In the genomic region with DNA sequence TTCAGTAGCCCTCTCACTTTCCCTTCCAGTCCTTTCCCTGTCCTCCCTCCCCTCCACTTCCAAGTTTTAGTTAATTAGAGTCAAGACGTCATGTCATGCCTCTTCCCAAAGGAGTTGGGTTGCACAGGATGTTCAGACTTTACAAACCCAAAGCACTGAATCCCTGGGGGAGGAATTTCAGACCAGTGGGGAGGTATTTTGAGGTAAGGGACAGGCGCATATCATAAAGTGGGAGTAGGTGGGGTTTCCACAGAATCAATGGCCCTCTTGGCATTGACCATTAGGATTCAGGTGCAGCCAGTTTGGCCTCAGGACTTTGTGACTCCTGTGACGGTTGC, we compare ENCODE assay signal across 7 cellular contexts. TPM values are rescaled to one million over a fixed set of nuclear protein-coding genes. Genes with fewer than 3 reads are reported as not detected.
A peak's percentile ranks its signal among the peaks of the same experiment; 100 is the strongest.
DNase-seq lines count a peak whose midpoint lies in the region; ATAC-seq lines count a peak whose summit lies in the region.

No MANE protein-coding gene starts in this region.

- H3K9me3 ChIP-seq in HUES48 (ENCODE audit: control insufficient read depth, insufficient read depth, low read length): no peaks in the 10 kb centered on the region
- no peaks in the 10 kb centered on the region for H3K9me3 ChIP-seq in iPS-20b (ENCODE audit: insufficient read depth, low read depth, low read length)

- H3K27me3 ChIP-seq in HUES48 (ENCODE audit: control insufficient read depth, insufficient read depth, low read length): no peaks in the 10 kb centered on the region
- no peaks in the 10 kb centered on the region for H3K27me3 ChIP-seq in iPS-20b (ENCODE audit: insufficient read depth, low read length)

- DNase-seq in activated naive CD4-positive, alpha-beta T cell treated with anti-CD3 and anti-CD28 coated beads, Interleukin-2, amount 50 U/mL, for 72 hours (ENCODE audit: low spot score in 2 of 2): no peak
- no peak for DNase-seq in stimulated activated naive CD8-positive, alpha-beta T cell treated with anti-CD3 and anti-CD28 coated beads, Interleukin-15, amount 100 ng/mL, for 72 hours
- DNase-seq in SKM-1 treated with dmso at 0.1 percent for 144 hours (lab: John Stamatoyannopoulos, UW; ENCODE audit: unreplicated experiment) (no peak), mesenteric fat pad (ENCODE audit: low spot score) (no peak)

- H3K36me3 ChIP-seq in HUES48 (ENCODE audit: control insufficient read depth, insufficient read depth, low read length) (peaks cover 23% of the 10 kb centered on the region), iPS-20b (ENCODE audit: insufficient read depth, low read depth, low read length) (peaks cover 23% of the 10 kb centered on the region)

- H3K27me3 Mint-ChIP-seq in stimulated activated naive CD8-positive, alpha-beta T cell treated with anti-CD3 and anti-CD28 coated beads, Interleukin-15, amount 100 ng/mL, for 72 hours: no peaks in the 10 kb centered on the region

- peak overlapping the region; percentile 60 to 96 for H3K27ac Mint-ChIP-seq in activated naive CD4-positive, alpha-beta T cell treated with anti-CD3 and anti-CD28 coated beads, Interleukin-2, amount 50 U/mL, for 72 hours
- H3K27ac Mint-ChIP-seq in stimulated activated naive CD8-positive, alpha-beta T cell treated with anti-CD3 and anti-CD28 coated beads, Interleukin-15, amount 100 ng/mL, for 72 hours: peak overlapping the region; percentile 99

- H3K4me3 Mint-ChIP-seq in stimulated activated naive CD8-positive, alpha-beta T cell treated with anti-CD3 and anti-CD28 coated beads, Interleukin-15, amount 100 ng/mL, for 72 hours: peak overlapping the region; percentile 89 to 98

- peaks cover 24% of the 10 kb centered on the region for H3K4me1 Mint-ChIP-seq in stimulated activated naive CD8-positive, alpha-beta T cell treated with anti-CD3 and anti-CD28 coated beads, Interleukin-15, amount 100 ng/mL, for 72 hours

- H3K9ac ChIP-seq in HUES48 (ENCODE audit: low read depth, low read length): peak overlapping the region; percentile 87
- H3K9ac ChIP-seq in iPS-20b (ENCODE audit: low read depth, low read length): peak overlapping the region; percentile 94

- H3K36me3 Mint-ChIP-seq in activated naive CD4-positive, alpha-beta T cell treated with anti-CD3 and anti-CD28 coated beads, Interleukin-2, amount 50 U/mL, for 72 hours: peaks cover 6 to 9% of the 10 kb centered on the region in 2 donors

- H3K4me3 ChIP-seq in HUES48 (ENCODE audit: low read depth, low read length) (peak overlapping the region; percentile 83), iPS-20b (ENCODE audit: low read length) (peak overlapping the region; percentile 97)

- H3K4me1 ChIP-seq in HUES48 (ENCODE audit: control insufficient read depth, insufficient read depth, low read length): 0 out of 2 replicates have a peak, but pooled peaks cover 3% of the 10 kb centered on the region
- no peaks in the 10 kb centered on the region for H3K4me1 ChIP-seq in iPS-20b (ENCODE audit: insufficient read depth, low read length)

- no peak for ATAC-seq in activated naive CD4-positive, alpha-beta T cell treated with anti-CD3 and anti-CD28 coated beads, Interleukin-2, amount 50 U/mL, for 72 hours
- ATAC-seq in stimulated activated naive CD8-positive, alpha-beta T cell treated with anti-CD3 and anti-CD28 coated beads, Interleukin-15, amount 100 ng/mL, for 72 hours: no peak
- ATAC-seq in GM18909 (IDR thresholded peaks at IDR 0.05; ENCODE audit: poor library complexity, unreplicated experiment): no peak

- H3K9me3 Mint-ChIP-seq in activated naive CD4-positive, alpha-beta T cell treated with anti-CD3 and anti-CD28 coated beads, Interleukin-2, amount 50 U/mL, for 72 hours: no peaks in the 10 kb centered on the region
- H3K9me3 Mint-ChIP-seq in stimulated activated naive CD8-positive, alpha-beta T cell treated with anti-CD3 and anti-CD28 coated beads, Interleukin-15, amount 100 ng/mL, for 72 hours: no peaks in the 10 kb centered on the region

- no peak overlapping the region for H3K27ac ChIP-seq in HUES48 (ENCODE audit: low read depth, low read length)
- peak overlapping the region; percentile 66 for H3K27ac ChIP-seq in iPS-20b (ENCODE audit: low read length)

RNA-seq across cellular contexts. Expression of a gene that starts 0.7 kb away (rescaled TPM):
- total RNA-seq in activated naive CD4-positive, alpha-beta T cell treated with anti-CD3 and anti-CD28 coated beads, Interleukin-2, amount 50 U/mL, for 72 hours: 10 to 100 TPM in 1 of 2 donors, 1 to 10 TPM in 1; 8.0 to 12.7 TPM
- total RNA-seq in mesenteric fat pad: 38.2 TPM

RNA-seq across cellular contexts. Expression of a gene that starts 8.4 kb away (rescaled TPM):
- 10 to 100 TPM in 1 of 2 donors, 1 to 10 TPM in 1; 6.9 to 11.1 TPM for total RNA-seq in activated naive CD4-positive, alpha-beta T cell treated with anti-CD3 and anti-CD28 coated beads, Interleukin-2, amount 50 U/mL, for 72 hours
- total RNA-seq in mesenteric fat pad: 73.2 TPM

RNA-seq across cellular contexts. Expression of a gene that starts 20.6 kb away (rescaled TPM):
- total RNA-seq in activated naive CD4-positive, alpha-beta T cell treated with anti-CD3 and anti-CD28 coated beads, Interleukin-2, amount 50 U/mL, for 72 hours: 100 to 1,000 TPM in 1 of 2 donors, 10 to 100 TPM in 1; 68.9 to 140 TPM
- total RNA-seq in mesenteric fat pad: 35.7 TPM

RNA-seq across cellular contexts. Expression of a gene that starts 34.6 kb away (rescaled TPM):
- total RNA-seq in activated naive CD4-positive, alpha-beta T cell treated with anti-CD3 and anti-CD28 coated beads, Interleukin-2, amount 50 U/mL, for 72 hours: 100 to 1,000 TPM; 194 to 486 TPM
- total RNA-seq in mesenteric fat pad: 21.0 TPM
